Comparison of ENCODE assay signal across 13 cellular contexts in genomic region chr11:73322986-73323306, GRCh38. TPM values are rescaled to one million over a fixed set of nuclear protein-coding genes. Genes with fewer than 3 reads are reported as not detected.
DNase-seq lines count a peak whose midpoint lies in the region; ATAC-seq and TF ChIP-seq lines count a peak whose summit lies in the region.
"Had no signal": no experiment of that assay in that cellular context is flagged by ENCODE, and none has a peak within 500 bp of the region (broad histone marks: within the 10 kb centered on the region; RNA-seq: fewer than 3 reads in every experiment).

No MANE protein-coding gene starts in this region.

- H2AFZ ChIP-seq in hepatocyte, result no peak overlapping the region

- peaks cover 47% of the 10 kb centered on the region for H4K20me1 ChIP-seq in hepatocyte (ENCODE audit: insufficient read depth, poor library complexity, severe bottlenecking)

- H3K9me2 ChIP-seq in hepatocyte (replicated peaks; ENCODE audit: insufficient read depth), result no peaks in the 10 kb centered on the region

- peak overlapping the region; percentile 62 for H3K4me2 ChIP-seq in hepatocyte

- H3K4me1 ChIP-seq in hepatocyte (ENCODE audit: insufficient read depth) (peaks cover 52% of the 10 kb centered on the region), rectal smooth muscle tissue (ENCODE audit: control insufficient read depth, insufficient read depth, low read length) (peaks cover 91% of the 10 kb centered on the region)
- H3K4me1 ChIP-seq in CD8-positive, alpha-beta memory T cell (ENCODE audit: insufficient read depth, low read length), result no peaks in the 10 kb centered on the region

- H3K9me3 Mint-ChIP-seq in CD8-positive, alpha-beta memory T cell, result no peaks in the 10 kb centered on the region
- H3K9me3 Mint-ChIP-seq: stimulated activated naive CD8-positive, alpha-beta T cell treated with anti-CD3 and anti-CD28 coated beads, Interleukin-15, Interleukin-2, amounts not matched to agents 100 ng/mL and 50 ng/mL, for 24 hours had no signal

- H3K36me3 ChIP-seq in WERI-Rb-1 (no peaks in the 10 kb centered on the region; the same call in 1 of the 2 replicates), hepatocyte (replicated peaks; ENCODE audit: insufficient read depth, low read depth) (no peaks in the 10 kb centered on the region), rectal smooth muscle tissue (ENCODE audit: control insufficient read depth, insufficient read depth, low read length) (no peaks in the 10 kb centered on the region)
- H3K36me3 ChIP-seq in CD8-positive, alpha-beta memory T cell (ENCODE audit: insufficient read depth, low read length), result no peaks in the 10 kb centered on the region

- H3K4me1 Mint-ChIP-seq in CD8-positive, alpha-beta memory T cell, result peaks cover 0 to 9% (median 0%) of the 10 kb centered on the region in 3 donors

- peaks cover 3% of the 10 kb centered on the region in 2 donors for H3K27me3 Mint-ChIP-seq in CD8-positive, alpha-beta memory T cell
- H3K27me3 Mint-ChIP-seq: stimulated activated naive CD8-positive, alpha-beta T cell treated with anti-CD3 and anti-CD28 coated beads, Interleukin-15, Interleukin-2, amounts not matched to agents 100 ng/mL and 50 ng/mL, for 24 hours had no signal

- H3K27me3 ChIP-seq in AG04450 (ENCODE audit: control insufficient read depth, insufficient read depth, low read length) (no peaks in the 10 kb centered on the region), WERI-Rb-1 (ENCODE audit: insufficient read depth, low read depth, severe bottlenecking) (no peaks in the 10 kb centered on the region), hepatocyte (no peaks in the 10 kb centered on the region), rectal smooth muscle tissue (ENCODE audit: control insufficient read depth, insufficient read depth, low read length) (no peaks in the 10 kb centered on the region)
- H3K27me3 ChIP-seq in CD8-positive, alpha-beta memory T cell (ENCODE audit: insufficient read depth, low read length, poor library complexity, severe bottlenecking), result no peaks in the 10 kb centered on the region

- ATAC-seq in GM18502 (IDR thresholded peaks at IDR 0.05; ENCODE audit: poor library complexity, unreplicated experiment), result no peak
- ATAC-seq: activated CD8-positive, alpha-beta T cell treated with anti-CD3 and anti-CD28 coated beads, Interleukin-2, amount 10 ng/mL, durations not matched to agents 7 days and 5 days; left colon had no signal

- no peak overlapping the region for H3K4me3 Mint-ChIP-seq in CD8-positive, alpha-beta memory T cell
- H3K4me3 Mint-ChIP-seq: activated CD8-positive, alpha-beta T cell treated with anti-CD3 and anti-CD28 coated beads, Interleukin-2, amount 10 ng/mL, durations not matched to agents 7 days and 5 days; stimulated activated naive CD8-positive, alpha-beta T cell treated with anti-CD3 and anti-CD28 coated beads, Interleukin-15, Interleukin-2, amounts not matched to agents 100 ng/mL and 50 ng/mL, for 24 hours had no signal

- H3K4me3 ChIP-seq in AG04450 (ENCODE audit: low read depth, low read length), result no peak overlapping the region
- H3K4me3 ChIP-seq in WERI-Rb-1 (ENCODE audit: low read depth, low read length), result no peak overlapping the region
- no peak overlapping the region for H3K4me3 ChIP-seq in hepatocyte
- H3K4me3 ChIP-seq in rectal smooth muscle tissue (ENCODE audit: low read length), result no peak overlapping the region
- no peak overlapping the region for H3K4me3 ChIP-seq in CD8-positive, alpha-beta memory T cell (ENCODE audit: low read length)

- DNase-seq in AG04450 (ENCODE audit: low read depth, low spot score) (no peak), WERI-Rb-1 (no peak), hepatocyte (ENCODE audit: low spot score) (no peak), T1000 (lab: John Stamatoyannopoulos, UW) (no peak), DMS114 treated with DMSO at 0.1 percent for 48 hours (lab: John Stamatoyannopoulos, UW; ENCODE audit: unreplicated experiment) (no peak)
- no peak for DNase-seq in CD8-positive, alpha-beta memory T cell
- DNase-seq: activated CD8-positive, alpha-beta T cell treated with anti-CD3 and anti-CD28 coated beads, Interleukin-2, amount 10 ng/mL, durations not matched to agents 7 days and 5 days; erythroblast; NCI-H526 had no signal

- H3K36me3 Mint-ChIP-seq in CD8-positive, alpha-beta memory T cell, result peaks cover 0 to 2% (median 0%) of the 10 kb centered on the region in 3 donors

- 56% methylated on average over 2 of the region's 2 CpGs for WGBS in hepatocyte (ENCODE audit: low lambda C conversion rate, missing lambda C conversion rate)

- POLR2A ChIA-PET in AG04450 (lab: Yijun Ruan, JAX), result interaction anchor here (0.6 to 5.7 kb wide), 4 partner anchors 10 to 49 kb away, joined by 3 to 61 read pairs (median 6); partner anchors contain the start of gene ARHGEF17
- POLR2A ChIA-PET in CD8-positive, alpha-beta memory T cell (lab: Charles Lee), result no interaction called here

- H3K27ac ChIP-seq in AG04450 (ENCODE audit: low read depth, low read length) (peak overlapping the region; percentile 87), WERI-Rb-1 (peak overlapping the region; percentile 58), hepatocyte (peak overlapping the region; percentile 82), rectal smooth muscle tissue (ENCODE audit: low read depth, low read length) (peak overlapping the region; percentile 79)
- H3K27ac ChIP-seq in CD8-positive, alpha-beta memory T cell (ENCODE audit: low read depth, low read length), result no peak overlapping the region

- H3K9me3 ChIP-seq in AG04450 (ENCODE audit: control insufficient read depth, insufficient read depth, low read length), result no peaks in the 10 kb centered on the region; the same call in 1 of the 2 replicates
- no peaks in the 10 kb centered on the region for H3K9me3 ChIP-seq in WERI-Rb-1 (ENCODE audit: severe bottlenecking)
- H3K9me3 ChIP-seq in hepatocyte (ENCODE audit: low read depth), result no peaks in the 10 kb centered on the region
- H3K9me3 ChIP-seq in CD8-positive, alpha-beta memory T cell (ENCODE audit: low read length), result no peaks in the 10 kb centered on the region

- H3K79me2 ChIP-seq in hepatocyte, result peaks cover 100% of the 10 kb centered on the region

- no peak overlapping the region for H3K27ac Mint-ChIP-seq in CD8-positive, alpha-beta memory T cell
- H3K27ac Mint-ChIP-seq: activated CD8-positive, alpha-beta T cell treated with anti-CD3 and anti-CD28 coated beads, Interleukin-2, amount 10 ng/mL, durations not matched to agents 7 days and 5 days; stimulated activated naive CD8-positive, alpha-beta T cell treated with anti-CD3 and anti-CD28 coated beads, Interleukin-15, Interleukin-2, amounts not matched to agents 100 ng/mL and 50 ng/mL, for 24 hours had no signal

- no peak overlapping the region for H3K9ac ChIP-seq in rectal smooth muscle tissue (ENCODE audit: low read length)

- CTCF ChIA-PET in AG04450 (lab: Charles Lee), result interaction anchor here (2.1 to 3.2 kb wide), 4 partner anchors 8 to 29 kb away, joined by 8 to 18 read pairs (median 12); no protein-coding TSS in a partner anchor
- CTCF ChIA-PET in CD8-positive, alpha-beta memory T cell (lab: Charles Lee), result interaction anchor here (1.1 to 2.1 kb wide), 2 partner anchors 12 to 13 kb away, joined by 3 to 6 read pairs; no protein-coding TSS in a partner anchor

- TF ChIP-seq CTCF in AG04450 (IDR thresholded peaks at IDR 0.05; ENCODE audit: low read depth, low read length) (no peak), WERI-Rb-1 (IDR thresholded peaks at IDR 0.05; ENCODE audit: low read depth, low read length) (no peak), hepatocyte (IDR thresholded peaks at IDR 0.05; ENCODE audit: poor library complexity) (no peak)

RNA-seq across cellular contexts. Expression of gene ARHGEF17, which starts 14.9 kb away (rescaled TPM):
- polyA plus RNA-seq in AG04450 (2011; rRNA removed) (30.6 and 45.2 TPM in 2 replicates), hepatocyte (30.2 and 36.2 TPM in 2 replicates)
- polyA minus RNA-seq in AG04450 (2011; rRNA and poly(A)+ RNA removed), result 54.5 and 62.4 TPM in 2 replicates
- total RNA-seq in hepatocyte, result 26.6 and 35.6 TPM in 2 replicates
- total RNA-seq in CD8-positive, alpha-beta memory T cell, result not detected
- not detected for polyA plus RNA-seq in CD8-positive, alpha-beta memory T cell

RNA-seq across cellular contexts. Expression of gene P2RY6, which starts 50.8 kb away (rescaled TPM):
- polyA plus RNA-seq in AG04450 (2011; rRNA removed), result not detected in 2 replicates
- polyA minus RNA-seq in AG04450 (2011; rRNA and poly(A)+ RNA removed), result not detected in 2 replicates
- 2.6 and 2.9 TPM in 2 replicates for total RNA-seq in hepatocyte
- polyA plus RNA-seq in hepatocyte, result 8.9 and 9.7 TPM in 2 replicates
- under 1 TPM; 0.20 to 0.24 TPM for total RNA-seq in CD8-positive, alpha-beta memory T cell
- polyA plus RNA-seq in CD8-positive, alpha-beta memory T cell, result not detected
- total RNA-seq: activated CD8-positive, alpha-beta T cell treated with anti-CD3 and anti-CD28 coated beads, Interleukin-2, amount 10 ng/mL, durations not matched to agents 7 days and 5 days had no signal

RNA-seq across cellular contexts. Expression of gene RELT, which starts 53.3 kb away (rescaled TPM):
- 1.1 TPM in 2 replicates for polyA plus RNA-seq in AG04450 (2011; rRNA removed)
- 1.1 and 1.7 TPM in 2 replicates for polyA minus RNA-seq in AG04450 (2011; rRNA and poly(A)+ RNA removed)
- 2.3 and 3.4 TPM in 2 replicates for total RNA-seq in hepatocyte
- polyA plus RNA-seq in hepatocyte, result 1.6 and 2.7 TPM in 2 replicates
- total RNA-seq in CD8-positive, alpha-beta memory T cell, result 10 to 100 TPM; 23.4 TPM
- 7.5 TPM for polyA plus RNA-seq in CD8-positive, alpha-beta memory T cell

Comparison
In these comparisons a context has a peak if more than half of its experiments do, and no peak if none do; other contexts are left out.
1. RNA of gene ARHGEF17, which starts 14.9 kb away (polyA plus RNA-seq): 30.6 to 45.2 TPM in AG04450 and 30.2 to 36.2 TPM in hepatocyte; not detected in CD8-positive, alpha-beta memory T cell (single experiment); every median in the first group is over 10 times any median in the second.